In genomic region chr19:6773323-6773931, GRCh38 we compare ENCODE assay signal across 8 cellular contexts. TPM values are rescaled to one million over a fixed set of nuclear protein-coding genes. Genes with fewer than 3 reads are reported as not detected.
DNase-seq lines count a peak whose midpoint lies in the region; ATAC-seq, FAIRE-seq and TF ChIP-seq lines count a peak whose summit lies in the region.

No MANE protein-coding gene starts in this region.

- peaks cover 4 to 29% of the 10 kb centered on the region in 2 experiments; a peak in 4 of 5 replicates for H3K4me1 ChIP-seq in K562 (replicated peaks in 1 of 2; ENCODE audit: control insufficient read depth in 2 of 2, insufficient read depth in 2 of 2, low read length in 2 of 2)

- no peaks in the 10 kb centered on the region for H3K27me3 ChIP-seq in K562 (ENCODE audit: control insufficient read depth in 2 of 2, insufficient read depth in 2 of 2, low read length in 2 of 2)

- POLR2A ChIA-PET in K562 (lab: Yijun Ruan, JAX), result interaction anchor here (0.6 to 1.7 kb wide), 2 partner anchors 13 to 619 kb away, joined by 3 to 8 read pairs; no protein-coding TSS in a partner anchor

- H3K9me1 ChIP-seq in K562 (ENCODE audit: control insufficient read depth, insufficient read depth, low read length), result no peaks in the 10 kb centered on the region

- H3K79me2 ChIP-seq in K562 (ENCODE audit: control insufficient read depth, insufficient read depth, low read length), result peaks cover 14% of the 10 kb centered on the region; the same call in 2 of the 3 replicates

- CTCF ChIA-PET in K562 (lab: Yijun Ruan, JAX; ENCODE audit: low intra/inter-chr PET ratio), result no interaction called here

- DNase-seq in GM20000 (ENCODE audit: low spot score) (peak; percentile 69), OCI-M1 (lab: John Stamatoyannopoulos, UW) (peak; percentile 31), K562 (ENCODE audit: extremely low read depth in 1 of 4, low spot score in 3 of 4) (peak in 2 of 4 experiments; percentile 35 to 43), putamen (ENCODE audit: low spot score) (peak; percentile 21), SHP77 (lab: John Stamatoyannopoulos, UW) (no peak), lower leg skin (ENCODE audit: low spot score in 2 of 2) (no peak), HuH-7 (ENCODE audit: low spot score) (no peak), NCI-H1048 (lab: John Stamatoyannopoulos, UW) (no peak)

- H3K9ac ChIP-seq in K562 (ENCODE audit: insufficient read depth in 1 of 2, low read depth in 2 of 2, low read length in 2 of 2), result peak overlapping the region; percentile 54 to 94

- no peak for FAIRE-seq in K562 (lab: Jason Lieb, UNC)

- no peak for TF ChIP-seq CTCF in GM20000 (IDR thresholded peaks at IDR 0.05; ENCODE audit: extremely low read depth, missing control alignments)
- no peak for TF ChIP-seq CTCF in K562 (IDR thresholded peaks at IDR 0.05 in 2 of 3, conservative IDR thresholded peaks at IDR 0.05 in 1 of 3; ENCODE audit: insufficient read depth in 2 of 3, low read depth in 1 of 3, low read length in 3 of 3)
- TF ChIP-seq CTCF in lower leg skin (IDR thresholded peaks at IDR 0.05), result no peak

- BruUV-seq in K562 (replicated peaks; lab: Mats Ljungman, UMichigan), result no TSS peak

- WGBS in K562 (ENCODE audit: insufficient coverage, low coverage, missing lambda C conversion rate), result 40% methylated on average over 5 of the region's 8 CpGs
- 52% methylated on average over 8 of the region's 8 CpGs for WGBS in lower leg skin, 2 donors

- H3K36me3 ChIP-seq in K562 (ENCODE audit: control insufficient read depth, insufficient read depth, low read length), result no peaks in the 10 kb centered on the region

- ATAC-seq in K562, result peak; percentile 59

- TF ChIP-seq POLR2A in K562 (conservative IDR thresholded peaks at IDR 0.05), result no peak
- TF ChIP-seq POLR2A in lower leg skin (IDR thresholded peaks at IDR 0.05), result no peak

- no peak for TF ChIP-seq RAD21 in K562 (CRISPR knock-in tag; conservative IDR thresholded peaks at IDR 0.05 in 1 of 2, IDR thresholded peaks at IDR 0.05 in 1 of 2)

- 0 out of 2 replicates have a peak, but pooled peaks cover 2% of the 10 kb centered on the region for H4K20me1 ChIP-seq in K562 (replicated peaks; ENCODE audit: control insufficient read depth, insufficient read depth, low read length)

- in situ Hi-C loops in K562 (cut with MboI), result no loop called here

- peak overlapping the region; percentile 62 for H3K4me3 ChIP-seq in K562
- H3K4me3 ChIP-seq in lower leg skin (ENCODE audit: low read depth, poor library complexity, severe bottlenecking), result no peak overlapping the region

- no peaks in the 10 kb centered on the region for H3K9me3 ChIP-seq in K562 (replicated peaks; ENCODE audit: control insufficient read depth, insufficient read depth, low read depth, low read length)

- intact Hi-C loops in K562 (cut with micrococcal nuclease) (loop anchor here (2.0 kb wide), 1 partner anchor 37 kb away; the partner anchor contains the start of gene GPR108), lower leg skin (cut with DNase I; ENCODE audit: low total_unique reads) (no loop called here)

- H2AFZ ChIP-seq in K562 (ENCODE audit: low read depth, low read length), result peak overlapping the region; percentile 90

- H3K4me2 ChIP-seq in K562 (ENCODE audit: insufficient read depth, low read length), result peak overlapping the region; percentile 90

- no peak overlapping the region; the same call in 2 of the 3 replicates for H3K27ac ChIP-seq in K562 (ENCODE audit: extremely low read depth, low read depth, low read length)

- no peak for TF ChIP-seq EP300 in K562 (IDR thresholded peaks at IDR 0.05; ENCODE audit: low read length)

RNA-seq across cellular contexts. Expression of gene VAV1, which starts 0.9 kb away (rescaled TPM):
- 12.0 and 34.0 TPM in 2 replicates for total RNA-seq in K562 (2011; cell fraction: chromatin; rRNA removed; ENCODE audit: low replicate concordance)
- total RNA-seq in K562 (2011; cell fraction: nucleolus; rRNA removed), result 15.5 and 23.5 TPM in 2 replicates
- 12.6 and 13.2 TPM in 2 replicates for total RNA-seq in K562 (2011; cell fraction: nucleoplasm; rRNA removed)
- 13.6 and 13.7 TPM in 2 replicates for total RNA-seq in K562 (2014; rRNA removed)
- 8.7 and 9.4 TPM in 2 replicates for total RNA-seq in K562 (2014; rRNA removed; fragmentation: Illumina TruSeq; extraction: Trizol)
- 19.1 and 19.7 TPM in 2 replicates for total RNA-seq in K562 (2015; rRNA removed; fragmentation: Illumina TruSeq; extraction: Trizol)
- 17.3 and 20.1 TPM in 2 replicates for total RNA-seq in K562 (2021)
- 8.4 and 18.5 TPM in 2 replicates for polyA plus RNA-seq in K562 (2011; rRNA removed)
- 7.1 and 10.6 TPM in 2 replicates for polyA plus RNA-seq in K562 (2011; cell fraction: cytosol; rRNA removed)
- polyA plus RNA-seq in K562 (2011; cell fraction: nucleus; rRNA removed), result 19.2 and 28.2 TPM in 2 replicates
- polyA plus RNA-seq in K562 (2012), result 18.1 and 29.2 TPM in 2 replicates
- polyA plus RNA-seq in K562 (2014; fragmentation: Illumina TruSeq; extraction: Trizol), result 12.4 and 13.3 TPM in 2 replicates
- 1 to 10 TPM in 1 of 2 experiments, under 1 TPM in 1; 0.46 to 1.3 TPM for polyA plus RNA-seq in K562 (2014; fragmentation: Nextera tagmentation; extraction: Ambion mirVana)
- polyA plus RNA-seq in K562 (2014; rRNA removed), result 10.9 and 11.1 TPM in 2 replicates
- 10.3 and 18.3 TPM in 2 replicates for polyA minus RNA-seq in K562 (2011; rRNA and poly(A)+ RNA removed)
- 4.7 and 11.8 TPM in 2 replicates for polyA minus RNA-seq in K562 (2011; cell fraction: cytosol; rRNA and poly(A)+ RNA removed)
- 12.7 and 24.3 TPM in 2 replicates for polyA minus RNA-seq in K562 (2011; cell fraction: nucleus; rRNA and poly(A)+ RNA removed)
- 1 to 10 TPM; 1.0 to 2.0 (median 1.4) TPM for total RNA-seq in lower leg skin

RNA-seq across cellular contexts. Expression of gene SH2D3A, which starts 6.2 kb away (rescaled TPM):
- total RNA-seq in K562 (2011; cell fraction: chromatin; rRNA removed; ENCODE audit: low replicate concordance), result 17.3 and 38.7 TPM in 2 replicates
- 28.7 and 29.6 TPM in 2 replicates for total RNA-seq in K562 (2011; cell fraction: nucleolus; rRNA removed)
- 21.3 and 22.0 TPM in 2 replicates for total RNA-seq in K562 (2011; cell fraction: nucleoplasm; rRNA removed)
- total RNA-seq in K562 (2014; rRNA removed) (20.0 and 25.9 TPM in 2 replicates), K562 (2014; rRNA removed; fragmentation: Illumina TruSeq; extraction: Trizol) (3.0 and 4.8 TPM in 2 replicates), K562 (2015; rRNA removed; fragmentation: Illumina TruSeq; extraction: Trizol) (8.6 and 8.9 TPM in 2 replicates), K562 (2021) (19.4 and 26.3 TPM in 2 replicates), lower leg skin (100 to 1,000 TPM in 1 of 4 donors, 10 to 100 TPM in 3; 53.0 to 142 (median 62.3) TPM)
- polyA plus RNA-seq in K562 (2011; rRNA removed) (8.7 and 13.4 TPM in 2 replicates), K562 (2014; fragmentation: Illumina TruSeq; extraction: Trizol) (9.6 and 17.7 TPM in 2 replicates), K562 (2014; fragmentation: Nextera tagmentation; extraction: Ambion mirVana) (under 1 TPM; 0.75 to 0.83 TPM), K562 (2014; rRNA removed) (19.8 and 24.8 TPM in 2 replicates)
- polyA plus RNA-seq in K562 (2011; cell fraction: cytosol; rRNA removed), result 12.2 and 22.2 TPM in 2 replicates
- 20.1 and 35.1 TPM in 2 replicates for polyA plus RNA-seq in K562 (2011; cell fraction: nucleus; rRNA removed)
- 10.3 and 10.8 TPM in 2 replicates for polyA plus RNA-seq in K562 (2012)
- 3.0 and 4.7 TPM in 2 replicates for polyA minus RNA-seq in K562 (2011; rRNA and poly(A)+ RNA removed)
- polyA minus RNA-seq in K562 (2011; cell fraction: cytosol; rRNA and poly(A)+ RNA removed), result 8.7 and 11.1 TPM in 2 replicates
- polyA minus RNA-seq in K562 (2011; cell fraction: nucleus; rRNA and poly(A)+ RNA removed), result 17.0 and 18.8 TPM in 2 replicates

RNA-seq across cellular contexts. Expression of gene TRIP10, which starts 33.9 kb away (rescaled TPM):
- 67.3 and 119 TPM in 2 replicates for total RNA-seq in K562 (2011; cell fraction: chromatin; rRNA removed; ENCODE audit: low replicate concordance)
- total RNA-seq in K562 (2011; cell fraction: nucleolus; rRNA removed), result 65.3 and 66.5 TPM in 2 replicates
- 53.5 and 66.7 TPM in 2 replicates for total RNA-seq in K562 (2011; cell fraction: nucleoplasm; rRNA removed)
- 57.4 and 61.8 TPM in 2 replicates for total RNA-seq in K562 (2014; rRNA removed)
- total RNA-seq in K562 (2014; rRNA removed; fragmentation: Illumina TruSeq; extraction: Trizol), result 23.6 and 29.4 TPM in 2 replicates
- 34.6 and 36.1 TPM in 2 replicates for total RNA-seq in K562 (2015; rRNA removed; fragmentation: Illumina TruSeq; extraction: Trizol)
- 59.1 and 63.2 TPM in 2 replicates for total RNA-seq in K562 (2021)
- polyA plus RNA-seq in K562 (2011; rRNA removed), result 29.1 and 39.3 TPM in 2 replicates
- 22.8 and 30.6 TPM in 2 replicates for polyA plus RNA-seq in K562 (2011; cell fraction: cytosol; rRNA removed)
- 113 and 133 TPM in 2 replicates for polyA plus RNA-seq in K562 (2011; cell fraction: nucleus; rRNA removed)
- polyA plus RNA-seq in K562 (2012), result 47.5 and 50.8 TPM in 2 replicates
- polyA plus RNA-seq in K562 (2014; fragmentation: Illumina TruSeq; extraction: Trizol), result 56.2 and 56.7 TPM in 2 replicates
- polyA plus RNA-seq in K562 (2014; fragmentation: Nextera tagmentation; extraction: Ambion mirVana), result 1 to 10 TPM; 1.2 to 2.7 TPM
- 66.6 and 66.8 TPM in 2 replicates for polyA plus RNA-seq in K562 (2014; rRNA removed)
- polyA minus RNA-seq in K562 (2011; rRNA and poly(A)+ RNA removed), result 17.1 and 20.3 TPM in 2 replicates
- 18.3 and 21.0 TPM in 2 replicates for polyA minus RNA-seq in K562 (2011; cell fraction: cytosol; rRNA and poly(A)+ RNA removed)
- polyA minus RNA-seq in K562 (2011; cell fraction: nucleus; rRNA and poly(A)+ RNA removed), result 21.3 and 30.1 TPM in 2 replicates
- 10 to 100 TPM; 41.2 to 60.2 (median 46.5) TPM for total RNA-seq in lower leg skin

RNA-seq across cellular contexts. Expression of gene GPR108, which starts 36.0 kb away (rescaled TPM):
- 45.9 and 112 TPM in 2 replicates for total RNA-seq in K562 (2011; cell fraction: chromatin; rRNA removed; ENCODE audit: low replicate concordance)
- total RNA-seq in K562 (2011; cell fraction: nucleolus; rRNA removed), result 96.6 and 107 TPM in 2 replicates
- total RNA-seq in K562 (2011; cell fraction: nucleoplasm; rRNA removed), result 72.1 and 74.9 TPM in 2 replicates
- total RNA-seq in K562 (2014; rRNA removed), result 23.8 and 33.5 TPM in 2 replicates
- 12.3 and 16.4 TPM in 2 replicates for total RNA-seq in K562 (2014; rRNA removed; fragmentation: Illumina TruSeq; extraction: Trizol)
- total RNA-seq in K562 (2015; rRNA removed; fragmentation: Illumina TruSeq; extraction: Trizol), result 21.9 and 24.4 TPM in 2 replicates
- 31.1 and 33.1 TPM in 2 replicates for total RNA-seq in K562 (2021)
- 29.8 and 46.5 TPM in 2 replicates for polyA plus RNA-seq in K562 (2011; rRNA removed)
- 43.8 and 51.1 TPM in 2 replicates for polyA plus RNA-seq in K562 (2011; cell fraction: cytosol; rRNA removed)
- polyA plus RNA-seq in K562 (2011; cell fraction: nucleus; rRNA removed), result 180 and 195 TPM in 2 replicates
- 29.9 and 65.7 TPM in 2 replicates for polyA plus RNA-seq in K562 (2012)
- 32.3 and 33.2 TPM in 2 replicates for polyA plus RNA-seq in K562 (2014; fragmentation: Illumina TruSeq; extraction: Trizol)
- 1 to 10 TPM; 2.4 to 6.1 TPM for polyA plus RNA-seq in K562 (2014; fragmentation: Nextera tagmentation; extraction: Ambion mirVana)
- 32.9 and 36.4 TPM in 2 replicates for polyA plus RNA-seq in K562 (2014; rRNA removed)
- 22.3 and 35.9 TPM in 2 replicates for polyA minus RNA-seq in K562 (2011; rRNA and poly(A)+ RNA removed)
- 21.0 and 22.6 TPM in 2 replicates for polyA minus RNA-seq in K562 (2011; cell fraction: cytosol; rRNA and poly(A)+ RNA removed)
- 18.7 and 34.9 TPM in 2 replicates for polyA minus RNA-seq in K562 (2011; cell fraction: nucleus; rRNA and poly(A)+ RNA removed)
- total RNA-seq in lower leg skin, result 10 to 100 TPM; 57.1 to 80.0 (median 66.9) TPM

RNA-seq across cellular contexts. Expression of gene C3, which starts 53.0 kb away (rescaled TPM):
- total RNA-seq in K562 (2011; cell fraction: chromatin; rRNA removed; ENCODE audit: low replicate concordance), result 19.5 and 33.3 TPM in 2 replicates
- total RNA-seq in K562 (2011; cell fraction: nucleolus; rRNA removed), result 14.5 and 17.5 TPM in 2 replicates
- total RNA-seq in K562 (2011; cell fraction: nucleoplasm; rRNA removed), result 15.2 and 15.6 TPM in 2 replicates
- 0.59 and 2.0 TPM in 2 replicates for total RNA-seq in K562 (2014; rRNA removed)
- 1.1 and 1.5 TPM in 2 replicates for total RNA-seq in K562 (2014; rRNA removed; fragmentation: Illumina TruSeq; extraction: Trizol)
- total RNA-seq in K562 (2015; rRNA removed; fragmentation: Illumina TruSeq; extraction: Trizol), result 2.1 and 2.2 TPM in 2 replicates
- 8.0 and 10.6 TPM in 2 replicates for total RNA-seq in K562 (2021)
- 9.1 and 40.9 TPM in 2 replicates for polyA plus RNA-seq in K562 (2011; rRNA removed)
- polyA plus RNA-seq in K562 (2011; cell fraction: cytosol; rRNA removed), result 9.2 and 36.7 TPM in 2 replicates
- 23.7 and 50.5 TPM in 2 replicates for polyA plus RNA-seq in K562 (2011; cell fraction: nucleus; rRNA removed)
- 7.4 and 20.1 TPM in 2 replicates for polyA plus RNA-seq in K562 (2012)
- polyA plus RNA-seq in K562 (2014; fragmentation: Illumina TruSeq; extraction: Trizol), result 2.4 and 4.3 TPM in 2 replicates
- 1 to 10 TPM; 1.2 to 2.2 TPM for polyA plus RNA-seq in K562 (2014; fragmentation: Nextera tagmentation; extraction: Ambion mirVana)
- 2.5 and 5.4 TPM in 2 replicates for polyA plus RNA-seq in K562 (2014; rRNA removed)
- polyA minus RNA-seq in K562 (2011; rRNA and poly(A)+ RNA removed), result 6.5 and 24.5 TPM in 2 replicates
- polyA minus RNA-seq in K562 (2011; cell fraction: cytosol; rRNA and poly(A)+ RNA removed), result 23.9 and 64.6 TPM in 2 replicates
- polyA minus RNA-seq in K562 (2011; cell fraction: nucleus; rRNA and poly(A)+ RNA removed), result 16.2 and 39.1 TPM in 2 replicates
- 100 to 1,000 TPM in 1 of 4 donors, 10 to 100 TPM in 3; 28.8 to 155 (median 79.6) TPM for total RNA-seq in lower leg skin

Comparison
In these comparisons a context has a peak if more than half of its experiments do, and no peak if none do; other contexts are left out.
1. DNase-seq: peak in GM20000 (single experiment), OCI-M1 (single experiment) and putamen (single experiment); none in SHP77 (0 of 2), lower leg skin (0 of 2), HuH-7 (single experiment) and NCI-H1048 (single experiment).